In the genomic region with DNA sequence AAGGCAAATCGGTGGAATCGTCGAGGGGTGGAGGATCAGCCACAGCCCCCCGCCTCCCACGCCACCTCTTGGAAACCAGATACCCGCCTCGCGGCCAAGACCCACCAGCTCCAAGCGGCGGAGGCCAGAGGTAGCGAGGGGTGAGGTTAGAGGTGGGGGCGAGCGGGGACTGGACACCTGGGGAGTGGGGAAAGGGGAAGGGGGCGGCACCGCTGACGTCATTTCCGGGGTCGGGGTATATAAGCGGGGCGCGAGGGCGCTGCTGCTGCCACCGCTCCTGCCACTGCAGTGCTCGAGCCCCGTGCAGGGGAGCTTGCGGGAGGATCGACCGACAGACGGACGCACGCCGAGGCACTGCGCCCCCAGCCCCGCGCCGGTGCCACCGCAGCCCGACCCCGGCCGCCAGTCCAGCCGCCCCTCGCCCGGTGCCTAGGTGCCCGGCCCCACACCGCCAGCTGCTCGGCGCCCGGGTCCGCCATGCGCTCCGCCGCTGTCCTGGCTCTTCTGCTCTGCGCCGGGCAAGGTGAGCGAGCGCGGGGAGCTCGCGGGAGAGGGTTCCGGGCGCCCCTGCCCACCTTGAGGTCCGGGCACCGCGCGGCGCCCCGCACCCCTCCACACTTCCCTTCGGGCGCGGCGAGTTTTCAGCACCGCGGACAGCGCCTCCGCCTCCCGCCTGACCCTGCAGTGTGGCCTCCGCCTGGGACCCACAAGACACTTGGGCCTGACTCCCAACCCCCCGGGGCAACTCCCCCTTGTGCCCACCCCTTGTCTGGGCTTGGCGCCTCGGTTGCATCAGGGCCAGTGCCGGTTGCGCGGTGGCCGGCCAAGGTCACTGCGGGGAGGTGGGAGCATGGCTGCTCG, we compare ENCODE assay signal across 8 cellular contexts. TPM values are rescaled to one million over a fixed set of nuclear protein-coding genes. Genes with fewer than 3 reads are reported as not detected.
A peak's percentile ranks its signal among the peaks of the same experiment; 100 is the strongest.
DNase-seq lines count a peak whose midpoint lies in the region; ATAC-seq and TF ChIP-seq lines count a peak whose summit lies in the region.

A gene with protein sequence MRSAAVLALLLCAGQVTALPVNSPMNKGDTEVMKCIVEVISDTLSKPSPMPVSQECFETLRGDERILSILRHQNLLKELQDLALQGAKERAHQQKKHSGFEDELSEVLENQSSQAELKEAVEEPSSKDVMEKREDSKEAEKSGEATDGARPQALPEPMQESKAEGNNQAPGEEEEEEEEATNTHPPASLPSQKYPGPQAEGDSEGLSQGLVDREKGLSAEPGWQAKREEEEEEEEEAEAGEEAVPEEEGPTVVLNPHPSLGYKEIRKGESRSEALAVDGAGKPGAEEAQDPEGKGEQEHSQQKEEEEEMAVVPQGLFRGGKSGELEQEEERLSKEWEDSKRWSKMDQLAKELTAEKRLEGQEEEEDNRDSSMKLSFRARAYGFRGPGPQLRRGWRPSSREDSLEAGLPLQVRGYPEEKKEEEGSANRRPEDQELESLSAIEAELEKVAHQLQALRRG (plus strand): TSS at position 268 of the 861 bp plus-strand sequence. CDS start 210 bp downstream, at position 478.

- H3K4me2 ChIP-seq in osteoblast (ENCODE audit: insufficient read depth, low read length): no peak within 1 kb of the TSS

- no peak within 1 kb of the TSS for H3K27ac ChIP-seq in osteoblast (ENCODE audit: low read depth, low read length)

- TF ChIP-seq CTCF in fibroblast of villous mesenchyme (IDR thresholded peaks at IDR 0.05; ENCODE audit: insufficient read depth, low read depth, low read length) (no peak), osteoblast (IDR thresholded peaks at IDR 0.05; ENCODE audit: extremely low read depth, low read depth, low read length) (no peak)

- peak; percentile 19 to 29 for DNase-seq in NOMO-1 (lab: John Stamatoyannopoulos, UW; ENCODE audit: unreplicated experiment in 2 of 2)
- no peak for DNase-seq in NOMO-1 treated with dmso at 0.1 percent for 144 hours (lab: John Stamatoyannopoulos, UW; ENCODE audit: unreplicated experiment)
- DNase-seq in NCI-H510A treated with DMSO at 0.1 percent for 48 hours (lab: John Stamatoyannopoulos, UW): peak; percentile 73
- peak; percentile 52 for DNase-seq in activated T-cell treated with anti-CD3 and anti-CD28 coated beads, Interleukin-2, amount 50 U/mL, for 1 hour
- peak; percentile 52 for DNase-seq in fibroblast of villous mesenchyme (ENCODE audit: low read depth)
- DNase-seq in osteoblast (ENCODE audit: insufficient read length, low spot score, missing footprints): peak; percentile 97

- no peaks in the 10 kb centered on the region for H3K9me3 ChIP-seq in osteoblast (ENCODE audit: low read depth, low read length)

- H4K20me1 ChIP-seq in osteoblast (ENCODE audit: insufficient read depth, low read length): no peaks in the 10 kb centered on the region

- no peak within 1 kb of the TSS for H2AFZ ChIP-seq in osteoblast (ENCODE audit: low read length)

- ATAC-seq in GM19351 (IDR thresholded peaks at IDR 0.05; ENCODE audit: unreplicated experiment): no peak
- no peak for ATAC-seq in HG02642 (IDR thresholded peaks at IDR 0.05; ENCODE audit: poor library complexity, unreplicated experiment)

- H3K27me3 ChIP-seq in osteoblast (ENCODE audit: insufficient read depth, low read length): peaks cover 32% of the 10 kb centered on the region

- H3K36me3 ChIP-seq in osteoblast (ENCODE audit: insufficient read depth, low read length): no peaks in the 10 kb centered on the region

- no peaks in the 10 kb centered on the region for H3K4me1 ChIP-seq in osteoblast (ENCODE audit: insufficient read depth, low read length)

- no peaks in the 10 kb centered on the region for H3K79me2 ChIP-seq in osteoblast (ENCODE audit: insufficient read depth, low read length)

- no peak within 1 kb of the TSS for H3K4me3 ChIP-seq in fibroblast of villous mesenchyme (ENCODE audit: low read depth, low read length)
- no peak within 1 kb of the TSS for H3K4me3 ChIP-seq in osteoblast (ENCODE audit: insufficient read depth, low read length)

RNA-seq across cellular contexts. Expression of the gene that starts here (rescaled TPM):
- total RNA-seq in fibroblast of villous mesenchyme (not detected in 2 replicates), osteoblast (not detected in 2 replicates)

Comparison
In these comparisons a context has a peak if more than half of its experiments do, and no peak if none do; other contexts are left out.
1. Peak in DNase-seq in fibroblast of villous mesenchyme; RNA of the gene not detected or under 1 TPM.
2. Peak in DNase-seq in osteoblast; RNA of the gene not detected or under 1 TPM.